ENCODE assay signal across 19 cellular contexts in the genomic region with DNA sequence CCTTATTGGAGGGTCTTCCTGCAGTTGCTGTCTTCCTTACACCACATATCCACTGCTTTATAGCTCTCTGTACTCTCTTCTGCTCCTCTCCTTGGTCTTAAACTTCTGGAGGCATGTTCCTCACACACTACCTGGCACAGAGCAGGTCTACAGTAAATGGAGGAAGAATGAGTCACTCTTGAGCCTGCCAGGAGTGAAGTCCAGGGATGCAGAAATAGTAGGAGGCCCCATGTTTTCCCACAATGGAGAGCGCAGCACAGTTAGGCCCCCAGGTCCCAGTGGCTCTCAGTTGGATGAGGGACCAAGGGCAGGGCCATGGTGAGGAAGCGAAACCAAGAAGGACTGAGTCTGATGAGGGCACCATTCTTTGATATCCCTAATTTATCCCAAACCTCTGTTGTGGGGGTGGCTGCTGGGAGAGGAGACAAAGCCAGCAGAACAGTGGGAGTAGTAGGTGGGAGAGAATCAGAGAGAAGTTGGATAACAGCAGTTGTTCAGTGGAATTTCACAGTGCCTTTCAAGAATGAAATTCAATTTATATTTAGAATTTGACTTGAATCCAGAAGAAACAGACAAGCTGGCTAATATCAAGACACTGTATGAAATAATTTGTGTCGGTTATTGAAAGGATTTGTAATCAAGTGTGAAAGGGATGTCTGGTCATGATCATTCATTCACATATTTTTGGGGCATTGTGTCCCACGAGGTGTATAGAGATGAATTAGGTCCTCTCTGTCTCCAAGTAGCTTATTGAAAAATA.
DNase-seq lines count a peak whose midpoint lies in the region; ATAC-seq and TF ChIP-seq lines count a peak whose summit lies in the region.
"Had no signal": no experiment of that assay in that cellular context is flagged by ENCODE, and none has a peak within 500 bp of the region (broad histone marks: within the 10 kb centered on the region; RNA-seq: fewer than 3 reads in every experiment).

No MANE protein-coding gene starts in this region.

- H3K9me3 Mint-ChIP-seq in endothelial cell (ENCODE audit: unreplicated experiment): no peaks in the 10 kb centered on the region
- H3K9me3 Mint-ChIP-seq: stimulated activated naive CD8-positive, alpha-beta T cell treated with anti-CD3 and anti-CD28 coated beads, Interleukin-15, amount 100 ng/mL, for 72 hours; type B pancreatic cell had no signal

- H3K4me3 Mint-ChIP-seq in endothelial cell (ENCODE audit: unreplicated experiment): no peak overlapping the region
- H3K4me3 Mint-ChIP-seq: CD4-positive, alpha-beta memory T cell; stimulated activated naive CD8-positive, alpha-beta T cell treated with anti-CD3 and anti-CD28 coated beads, Interleukin-15, amount 100 ng/mL, for 72 hours; type B pancreatic cell had no signal

- no peaks in the 10 kb centered on the region for H3K27me3 Mint-ChIP-seq in endothelial cell (ENCODE audit: unreplicated experiment)
- H3K27me3 Mint-ChIP-seq: stimulated activated naive CD8-positive, alpha-beta T cell treated with anti-CD3 and anti-CD28 coated beads, Interleukin-15, amount 100 ng/mL, for 72 hours had no signal

- no peaks in the 10 kb centered on the region for H3K36me3 Mint-ChIP-seq in endothelial cell (ENCODE audit: low read depth, unreplicated experiment)
- H3K36me3 Mint-ChIP-seq: CD4-positive, alpha-beta memory T cell; type B pancreatic cell had no signal

- DNase-seq in EL (peak; percentile 7), RPMI7951 (ENCODE audit: low read depth) (peak; percentile 23), endothelial cell (ENCODE audit: low spot score) (no peak), occipital lobe (lab: John Stamatoyannopoulos, UW) (peak; percentile 22), DMS153 (lab: John Stamatoyannopoulos, UW) (no peak)
- DNase-seq: activated CD4-positive, alpha-beta T cell treated with anti-CD3 and anti-CD28 coated beads, Interleukin-2, amount 50 U/mL, for 4 hours; activated gamma-delta T cell; CD4-positive, alpha-beta memory T cell; erythroblast; mesendoderm; NCI-H1436 treated with DMSO at 0.1 percent for 48 hours; NCI-H2171; spleen; stimulated activated CD4-positive, alpha-beta T cell treated with anti-CD3 and anti-CD28 coated beads, Interleukin-4, amount 100 ng/mL, for 4 hours; stimulated activated naive CD8-positive, alpha-beta T cell treated with anti-CD3 and anti-CD28 coated beads, Interleukin-15, amount 100 ng/mL, for 72 hours had no signal

- no peak for TF ChIP-seq CTCF in endothelial cell (IDR thresholded peaks at IDR 0.05; ENCODE audit: unreplicated experiment)

- ATAC-seq in GM21528 (IDR thresholded peaks at IDR 0.05; ENCODE audit: low FRiP score, unreplicated experiment) (no peak), HG03521 (IDR thresholded peaks at IDR 0.05; ENCODE audit: unreplicated experiment) (no peak), HG02623 (IDR thresholded peaks at IDR 0.05; ENCODE audit: unreplicated experiment) (no peak)
- ATAC-seq: stimulated activated naive CD8-positive, alpha-beta T cell treated with anti-CD3 and anti-CD28 coated beads, Interleukin-15, amount 100 ng/mL, for 72 hours had no signal

- peaks cover 11% of the 10 kb centered on the region for H3K4me1 Mint-ChIP-seq in endothelial cell (ENCODE audit: unreplicated experiment)
- H3K4me1 Mint-ChIP-seq: CD4-positive, alpha-beta memory T cell; stimulated activated naive CD8-positive, alpha-beta T cell treated with anti-CD3 and anti-CD28 coated beads, Interleukin-15, amount 100 ng/mL, for 72 hours had no signal

- peak overlapping the region; percentile 4 for H3K27ac Mint-ChIP-seq in endothelial cell (ENCODE audit: unreplicated experiment)
- H3K27ac Mint-ChIP-seq: CD4-positive, alpha-beta memory T cell; stimulated activated naive CD8-positive, alpha-beta T cell treated with anti-CD3 and anti-CD28 coated beads, Interleukin-15, amount 100 ng/mL, for 72 hours; type B pancreatic cell had no signal

Comparison
In these comparisons a context has a peak if more than half of its experiments do, and no peak if none do; other contexts are left out.
1. DNase-seq: peak in EL (single experiment), RPMI7951 (single experiment) and occipital lobe (single experiment); none in endothelial cell (single experiment) and DMS153 (single experiment).